In genomic region chr2:16747706-16748105, GRCh38 we compare ENCODE assay signal across 17 cellular contexts.
DNase-seq lines count a peak whose midpoint lies in the region; TF ChIP-seq lines count a peak whose summit lies in the region.
"Had no signal": no experiment of that assay in that cellular context is flagged by ENCODE, and none has a peak within 500 bp of the region (broad histone marks: within the 10 kb centered on the region; RNA-seq: fewer than 3 reads in every experiment).

No MANE protein-coding gene starts in this region.

- DNase-seq in activated CD4-positive, alpha-beta memory T cell treated with anti-CD3 and anti-CD28 coated beads for 36 hours, result no peak
- DNase-seq in activated CD4-positive, alpha-beta memory T cell treated with anti-CD3 and anti-CD28 coated beads, Interleukin-2, amount 10 ng/mL, durations not matched to agents 7 days and 5 days, result no peak
- DNase-seq in stimulated activated CD4-positive, alpha-beta T cell treated with anti-CD3 and anti-CD28 coated beads, Interleukin-1b, Interleukin-23, amount 100 ng/mL, for 48 hours, result peak; percentile 16
- DNase-seq in stimulated activated CD4-positive, alpha-beta T cell treated with anti-CD3 and anti-CD28 coated beads, Interleukin-4, amount 100 ng/mL, for 24 hours, result no peak
- peak; percentile 29 for DNase-seq in putamen (ENCODE audit: low spot score)
- no peak for DNase-seq in WERI-Rb-1
- no peak for DNase-seq in NCI-H2227 (lab: John Stamatoyannopoulos, UW; ENCODE audit: unreplicated experiment)
- DNase-seq: Calu3; CD4-positive, alpha-beta memory T cell; GF-D8; NCI-H1092 treated with DMSO at 0.1 percent for 48 hours; NCI-H2081 treated with DMSO at 0.1 percent for 48 hours; NCI-H510A; NCI-H748 treated with DMSO at 0.1 percent for 48 hours; OCI-M1; Right ventricle myocardium superior had no signal

- no peaks in the 10 kb centered on the region for H3K36me3 Mint-ChIP-seq in activated CD4-positive, alpha-beta memory T cell treated with anti-CD3 and anti-CD28 coated beads for 36 hours
- H3K36me3 Mint-ChIP-seq in activated CD4-positive, alpha-beta memory T cell treated with anti-CD3 and anti-CD28 coated beads, Interleukin-2, amount 10 ng/mL, durations not matched to agents 7 days and 5 days (ENCODE audit: low read depth), result no peaks in the 10 kb centered on the region
- H3K36me3 Mint-ChIP-seq: CD4-positive, alpha-beta memory T cell had no signal

- peaks cover 16% of the 10 kb centered on the region for H3K4me1 Mint-ChIP-seq in activated CD4-positive, alpha-beta memory T cell treated with anti-CD3 and anti-CD28 coated beads for 36 hours (ENCODE audit: low read depth)
- peaks cover 7% of the 10 kb centered on the region for H3K4me1 Mint-ChIP-seq in activated CD4-positive, alpha-beta memory T cell treated with anti-CD3 and anti-CD28 coated beads, Interleukin-2, amount 10 ng/mL, durations not matched to agents 7 days and 5 days
- H3K4me1 Mint-ChIP-seq: CD4-positive, alpha-beta memory T cell had no signal

- no peaks in the 10 kb centered on the region for H3K9me3 Mint-ChIP-seq in activated CD4-positive, alpha-beta memory T cell treated with anti-CD3 and anti-CD28 coated beads for 36 hours
- H3K9me3 Mint-ChIP-seq in activated CD4-positive, alpha-beta memory T cell treated with anti-CD3 and anti-CD28 coated beads, Interleukin-2, amount 10 ng/mL, durations not matched to agents 7 days and 5 days, result no peaks in the 10 kb centered on the region

- intact Hi-C loops in activated CD4-positive, alpha-beta memory T cell treated with anti-CD3 and anti-CD28 coated beads for 36 hours (cut with micrococcal nuclease), result loop anchor here (1.0 to 5.0 kb wide), 2 partner anchors 19 to 80 kb away; partner anchors contain the start of gene CYRIA

- POLR2A ChIA-PET in activated CD4-positive, alpha-beta memory T cell treated with anti-CD3 and anti-CD28 coated beads for 36 hours (lab: Charles Lee), result no interaction called here
- POLR2A ChIA-PET in activated CD4-positive, alpha-beta memory T cell treated with anti-CD3 and anti-CD28 coated beads, Interleukin-2, amount 10 ng/mL, durations not matched to agents 7 days and 5 days (lab: Charles Lee), result no interaction called here

- H3K4me3 Mint-ChIP-seq in activated CD4-positive, alpha-beta memory T cell treated with anti-CD3 and anti-CD28 coated beads for 36 hours, result no peak overlapping the region
- H3K4me3 Mint-ChIP-seq in activated CD4-positive, alpha-beta memory T cell treated with anti-CD3 and anti-CD28 coated beads, Interleukin-2, amount 10 ng/mL, durations not matched to agents 7 days and 5 days, result no peak overlapping the region
- H3K4me3 Mint-ChIP-seq: CD4-positive, alpha-beta memory T cell had no signal

- H3K36me3 ChIP-seq in WERI-Rb-1, result no peaks in the 10 kb centered on the region

- peak overlapping the region; percentile 36 for H3K27ac Mint-ChIP-seq in activated CD4-positive, alpha-beta memory T cell treated with anti-CD3 and anti-CD28 coated beads for 36 hours
- H3K27ac Mint-ChIP-seq in activated CD4-positive, alpha-beta memory T cell treated with anti-CD3 and anti-CD28 coated beads, Interleukin-2, amount 10 ng/mL, durations not matched to agents 7 days and 5 days, result no peak overlapping the region
- H3K27ac Mint-ChIP-seq: CD4-positive, alpha-beta memory T cell had no signal

- CTCF ChIA-PET in activated CD4-positive, alpha-beta memory T cell treated with anti-CD3 and anti-CD28 coated beads for 36 hours (lab: Charles Lee), result interaction anchor here (1.5 kb wide), 1 partner anchor 9 kb away, joined by 3 read pairs; no protein-coding TSS in a partner anchor
- CTCF ChIA-PET in activated CD4-positive, alpha-beta memory T cell treated with anti-CD3 and anti-CD28 coated beads, Interleukin-2, amount 10 ng/mL, durations not matched to agents 7 days and 5 days (lab: Charles Lee), result no interaction called here

- H3K9me3 ChIP-seq in WERI-Rb-1 (ENCODE audit: severe bottlenecking), result no peaks in the 10 kb centered on the region

- no peak overlapping the region for H3K4me3 ChIP-seq in WERI-Rb-1 (ENCODE audit: low read depth, low read length)
- H3K4me3 ChIP-seq: K562 had no signal

- no peaks in the 10 kb centered on the region for H3K27me3 ChIP-seq in WERI-Rb-1 (ENCODE audit: insufficient read depth, low read depth, severe bottlenecking)

- no peak for TF ChIP-seq CTCF in WERI-Rb-1 (IDR thresholded peaks at IDR 0.05; ENCODE audit: low read depth, low read length)

- H3K27ac ChIP-seq in WERI-Rb-1, result no peak overlapping the region

- peaks cover 6% of the 10 kb centered on the region for H3K27me3 Mint-ChIP-seq in activated CD4-positive, alpha-beta memory T cell treated with anti-CD3 and anti-CD28 coated beads for 36 hours
- H3K27me3 Mint-ChIP-seq in activated CD4-positive, alpha-beta memory T cell treated with anti-CD3 and anti-CD28 coated beads, Interleukin-2, amount 10 ng/mL, durations not matched to agents 7 days and 5 days, result peaks cover 6% of the 10 kb centered on the region

Comparison
In these comparisons a context has a peak if more than half of its experiments do, and no peak if none do; other contexts are left out.
1. DNase-seq: peak in stimulated activated CD4-positive, alpha-beta T cell treated with anti-CD3 and anti-CD28 coated beads, Interleukin-1b, Interleukin-23, amount 100 ng/mL, for 48 hours (single experiment) and putamen (single experiment); none in activated CD4-positive, alpha-beta memory T cell treated with anti-CD3 and anti-CD28 coated beads for 36 hours (single experiment), activated CD4-positive, alpha-beta memory T cell treated with anti-CD3 and anti-CD28 coated beads, Interleukin-2, amount 10 ng/mL, durations not matched to agents 7 days and 5 days (single experiment), stimulated activated CD4-positive, alpha-beta T cell treated with anti-CD3 and anti-CD28 coated beads, Interleukin-4, amount 100 ng/mL, for 24 hours (single experiment), WERI-Rb-1 (single experiment) and NCI-H2227 (single experiment).